12 cellular contexts compared by ENCODE assay signal in the genomic region with DNA sequence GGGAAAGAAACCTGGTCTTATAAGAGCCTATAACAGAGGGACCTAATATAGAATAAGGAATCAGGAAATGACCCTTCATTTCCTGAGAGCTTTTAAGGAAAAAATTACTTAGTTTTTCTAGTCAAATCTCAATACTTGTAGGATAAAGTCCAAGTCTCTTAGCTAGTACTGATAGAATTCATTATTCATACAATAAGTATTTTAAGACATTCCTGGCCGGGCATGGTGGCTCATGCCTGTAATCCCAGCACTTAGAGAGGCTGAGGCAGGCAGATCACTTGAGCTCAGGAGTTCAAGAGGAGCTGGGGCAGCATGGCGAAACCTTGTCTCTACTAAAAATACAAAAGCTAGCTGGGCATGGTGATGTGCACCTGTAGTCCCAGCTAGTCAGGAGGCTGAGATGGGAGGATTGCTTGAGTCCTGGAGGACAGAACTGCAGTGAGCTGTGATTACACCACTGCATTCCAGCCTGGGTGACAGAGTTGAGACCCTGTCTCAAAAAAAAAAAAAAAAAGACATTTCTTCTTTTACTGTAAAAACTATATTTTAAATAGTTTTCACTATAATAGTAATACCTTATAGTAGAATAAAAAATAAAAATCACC. TPM values are rescaled to one million over a fixed set of nuclear protein-coding genes. Genes with fewer than 3 reads are reported as not detected.
DNase-seq lines count a peak whose midpoint lies in the region; ATAC-seq, FAIRE-seq and TF ChIP-seq lines count a peak whose summit lies in the region.
"Had no signal": no experiment of that assay in that cellular context is flagged by ENCODE, and none has a peak within 500 bp of the region (broad histone marks: within the 10 kb centered on the region; RNA-seq: fewer than 3 reads in every experiment).

No MANE protein-coding gene starts in this region.

- H2AFZ ChIP-seq in hepatocyte, result no peak overlapping the region

- peaks cover 27% of the 10 kb centered on the region for H3K36me3 Mint-ChIP-seq in activated naive CD8-positive, alpha-beta T cell treated with anti-CD3 and anti-CD28 coated beads, Interleukin-2, amount 50 U/mL, for 24 hours (ENCODE audit: low read depth)

- TF ChIP-seq POLR2A in H54 (IDR thresholded peaks at IDR 0.05; ENCODE audit: low read depth, low read length), result no peak

- ATAC-seq in activated naive CD8-positive, alpha-beta T cell treated with anti-CD3 and anti-CD28 coated beads, Interleukin-2, amount 50 U/mL, for 24 hours, result no peak
- ATAC-seq in GM21367 (IDR thresholded peaks at IDR 0.05; ENCODE audit: unreplicated experiment), result no peak

- CTCF ChIA-PET in AG04450 (lab: Charles Lee), result interaction anchor here (1.1 to 1.2 kb wide), 2 partner anchors 10 to 51 kb away, joined by 3 to 5 read pairs; no protein-coding TSS in a partner anchor

- FAIRE-seq in H54 (lab: Jason Lieb, UNC), result peak; percentile 75

- peak overlapping the region; percentile 89 for H3K4me3 Mint-ChIP-seq in activated naive CD8-positive, alpha-beta T cell treated with anti-CD3 and anti-CD28 coated beads, Interleukin-2, amount 50 U/mL, for 24 hours

- H3K9me2 ChIP-seq in hepatocyte (replicated peaks; ENCODE audit: insufficient read depth), result no peaks in the 10 kb centered on the region

- TF ChIP-seq CTCF in AG04450 (IDR thresholded peaks at IDR 0.05; ENCODE audit: low read depth, low read length) (no peak), hepatocyte (IDR thresholded peaks at IDR 0.05; ENCODE audit: poor library complexity) (no peak)

- no peaks in the 10 kb centered on the region for H3K36me3 ChIP-seq in hepatocyte (replicated peaks; ENCODE audit: insufficient read depth, low read depth)

- peaks cover 22% of the 10 kb centered on the region for H3K4me1 ChIP-seq in hepatocyte (ENCODE audit: insufficient read depth)

- DNase-seq in AG04450 (ENCODE audit: low read depth, low spot score) (peak; percentile 24), H54 (ENCODE audit: insufficient read length, low spot score) (no peak), hepatocyte (ENCODE audit: low spot score) (no peak), RPMI8226 (no peak), NCI-H2196 treated with DMSO at 0.1 percent for 48 hours (lab: John Stamatoyannopoulos, UW; ENCODE audit: unreplicated experiment) (no peak)
- no peak for DNase-seq in activated naive CD8-positive, alpha-beta T cell treated with anti-CD3 and anti-CD28 coated beads, Interleukin-2, amount 50 U/mL, for 24 hours
- no peak for DNase-seq in stimulated activated CD4-positive, alpha-beta T cell treated with anti-CD3 and anti-CD28 coated beads, Interleukin-1b, Interleukin-23, amount 100 ng/mL, for 48 hours
- DNase-seq: lower lobe of right lung, NCI-H2171 treated with DMSO at 0.1 percent for 48 hours, transverse colon had no signal

- peak overlapping the region; percentile 90 for H3K4me2 ChIP-seq in hepatocyte

- H3K27ac ChIP-seq in AG04450 (ENCODE audit: low read depth, low read length) (peak overlapping the region; percentile 55), hepatocyte (peak overlapping the region; percentile 13)
- H3K27ac ChIP-seq: lower lobe of right lung had no signal

- peak overlapping the region; percentile 99 for H3K27ac Mint-ChIP-seq in activated naive CD8-positive, alpha-beta T cell treated with anti-CD3 and anti-CD28 coated beads, Interleukin-2, amount 50 U/mL, for 24 hours

- no peaks in the 10 kb centered on the region for H3K9me3 Mint-ChIP-seq in activated naive CD8-positive, alpha-beta T cell treated with anti-CD3 and anti-CD28 coated beads, Interleukin-2, amount 50 U/mL, for 24 hours

- peaks cover 24% of the 10 kb centered on the region for H4K20me1 ChIP-seq in hepatocyte (ENCODE audit: insufficient read depth, poor library complexity, severe bottlenecking)

- H3K4me3 ChIP-seq in AG04450 (ENCODE audit: low read depth, low read length), result no peak overlapping the region
- no peak overlapping the region for H3K4me3 ChIP-seq in hepatocyte
- H3K4me3 ChIP-seq: lower lobe of right lung, transverse colon had no signal

- POLR2A ChIA-PET in AG04450 (lab: Yijun Ruan, JAX), result interaction anchor here (1.2 kb wide), 1 partner anchor 12 kb away, joined by 3 read pairs; no protein-coding TSS in a partner anchor

- H3K4me1 Mint-ChIP-seq in activated naive CD8-positive, alpha-beta T cell treated with anti-CD3 and anti-CD28 coated beads, Interleukin-2, amount 50 U/mL, for 24 hours, result peaks cover 71% of the 10 kb centered on the region

- peaks cover 71% of the 10 kb centered on the region for H3K79me2 ChIP-seq in hepatocyte

- H3K27me3 ChIP-seq in AG04450 (ENCODE audit: control insufficient read depth, insufficient read depth, low read length), result no peaks in the 10 kb centered on the region
- no peaks in the 10 kb centered on the region for H3K27me3 ChIP-seq in hepatocyte
- H3K27me3 ChIP-seq: transverse colon had no signal

- 56% methylated on average over 2 of the region's 2 CpGs for WGBS in hepatocyte (ENCODE audit: low lambda C conversion rate, missing lambda C conversion rate)

- peaks cover 2% of the 10 kb centered on the region for H3K27me3 Mint-ChIP-seq in activated naive CD8-positive, alpha-beta T cell treated with anti-CD3 and anti-CD28 coated beads, Interleukin-2, amount 50 U/mL, for 24 hours

- H3K9me3 ChIP-seq in AG04450 (ENCODE audit: control insufficient read depth, insufficient read depth, low read length) (no peaks in the 10 kb centered on the region; the same call in 1 of the 2 replicates), hepatocyte (ENCODE audit: low read depth) (no peaks in the 10 kb centered on the region)
- H3K9me3 ChIP-seq: lower lobe of right lung, transverse colon had no signal

RNA-seq across cellular contexts. Expression of gene RAB3GAP1, which starts 3.2 kb away (rescaled TPM):
- polyA plus RNA-seq in AG04450 (2011; rRNA removed), result 42.6 and 47.5 TPM in 2 replicates
- 38.3 and 55.7 TPM in 2 replicates for polyA minus RNA-seq in AG04450 (2011; rRNA and poly(A)+ RNA removed)
- total RNA-seq in hepatocyte, result 61.1 and 62.5 TPM in 2 replicates
- polyA plus RNA-seq in hepatocyte, result 12.2 and 17.7 TPM in 2 replicates

RNA-seq across cellular contexts. Expression of gene MAP3K19, which starts 8.0 kb away (rescaled TPM):
- not detected in 2 replicates for polyA plus RNA-seq in AG04450 (2011; rRNA removed)
- polyA minus RNA-seq in AG04450 (2011; rRNA and poly(A)+ RNA removed), result not detected in 2 replicates
- 1.1 TPM in 1 of 2 replicates, not detected in the other for total RNA-seq in hepatocyte
- polyA plus RNA-seq in hepatocyte, result 0.50 TPM in 1 of 2 replicates, not detected in the other
- total RNA-seq: H4, transverse colon had no signal
